ENCODE assay signal across 8 cellular contexts in the genomic region with DNA sequence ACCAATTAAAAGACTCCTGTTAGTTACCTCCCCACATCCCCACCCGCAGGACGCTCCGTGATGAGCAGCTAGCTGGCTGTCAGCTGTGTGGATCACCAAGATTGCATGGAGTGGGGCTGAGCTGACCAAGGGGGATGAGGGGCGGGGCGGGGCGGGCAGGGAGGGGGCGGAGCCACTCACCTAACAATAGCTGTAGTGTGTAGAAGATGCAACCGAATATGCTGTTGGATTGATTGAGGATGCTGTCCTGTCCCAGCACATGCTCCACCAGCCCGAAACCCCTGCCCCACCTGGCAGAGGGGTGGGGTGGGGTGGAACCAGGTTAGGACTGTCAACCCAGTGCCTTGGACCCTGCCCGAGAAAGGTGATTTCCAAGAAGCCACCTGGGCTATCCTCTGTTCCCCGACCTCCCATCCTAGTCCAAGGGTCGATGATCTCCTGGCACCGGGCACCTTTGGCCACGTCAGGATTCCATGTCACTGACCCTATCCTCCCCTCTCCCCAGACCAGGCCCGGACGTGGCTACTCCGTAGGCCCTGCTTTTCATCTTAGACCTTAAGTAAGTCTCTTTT. TPM values are rescaled to one million over a fixed set of nuclear protein-coding genes. Genes with fewer than 3 reads are reported as not detected.
DNase-seq lines count a peak whose midpoint lies in the region; ATAC-seq and TF ChIP-seq lines count a peak whose summit lies in the region.

No MANE protein-coding gene starts in this region.

- in situ Hi-C loops in HAP-1 (cut with MboI; ENCODE audit: low sequenced_read_pairs): no loop called here

- DNase-seq in AG09309 (ENCODE audit: low read depth) (no peak), HAP-1 (ENCODE audit: low spot score in 2 of 2) (peak; percentile 63 to 69), SK-N-DZ (ENCODE audit: low spot score) (peak; percentile 62), epidermal melanocyte (ENCODE audit: insufficient read length, low spot score) (peak; percentile 70), nucleus accumbens (lab: John Stamatoyannopoulos, UW) (peak in 47 of 56 donors; percentile 17 to 75 (median 52)), NCI-H1436 (lab: John Stamatoyannopoulos, UW) (no peak), T-helper 9 cell (no peak)

- H3K9me3 ChIP-seq in HAP-1: no peaks in the 10 kb centered on the region

- 0 out of 2 replicates have a peak, but pooled peaks cover 2% of the 10 kb centered on the region for H3K4me1 ChIP-seq in HAP-1

- no peaks in the 10 kb centered on the region for H3K27me3 ChIP-seq in HAP-1 (ENCODE audit: low read depth)

- ATAC-seq in HG02870 (IDR thresholded peaks at IDR 0.05; ENCODE audit: unreplicated experiment): no peak

- TF ChIP-seq CTCF in AG09309 (IDR thresholded peaks at IDR 0.05; ENCODE audit: control insufficient read depth, insufficient read depth, low read depth, low read length, missing control alignments): no peak

- H3K4me3 ChIP-seq in AG09309 (ENCODE audit: control insufficient read depth, low read depth, low read length) (peak overlapping the region; percentile 97), HAP-1 (peak overlapping the region; percentile 84)

- peaks cover 27% of the 10 kb centered on the region for H3K36me3 ChIP-seq in HAP-1 (replicated peaks)

RNA-seq across cellular contexts. Expression of a gene that starts 1.4 kb away (rescaled TPM):
- 152 and 159 TPM in 2 replicates for polyA plus RNA-seq in SK-N-DZ (2014; cell fraction: cytosol; rRNA removed)
- 119 and 126 TPM in 2 replicates for polyA plus RNA-seq in SK-N-DZ (2014; cell fraction: nucleus; rRNA removed)

RNA-seq across cellular contexts. Expression of a gene that starts 4.5 kb away (rescaled TPM):
- 2.0 and 4.6 TPM in 2 replicates for polyA plus RNA-seq in SK-N-DZ (2014; cell fraction: cytosol; rRNA removed)
- 51.5 and 64.1 TPM in 2 replicates for polyA plus RNA-seq in SK-N-DZ (2014; cell fraction: nucleus; rRNA removed)

RNA-seq across cellular contexts. Expression of a gene that starts 15.0 kb away (rescaled TPM):
- polyA plus RNA-seq in SK-N-DZ (2014; cell fraction: cytosol; rRNA removed): 24.8 and 28.5 TPM in 2 replicates
- 32.7 and 47.2 TPM in 2 replicates for polyA plus RNA-seq in SK-N-DZ (2014; cell fraction: nucleus; rRNA removed)

RNA-seq across cellular contexts. Expression of a gene that starts 19.0 kb away (rescaled TPM):
- 10.7 and 13.6 TPM in 2 replicates for polyA plus RNA-seq in SK-N-DZ (2014; cell fraction: cytosol; rRNA removed)
- polyA plus RNA-seq in SK-N-DZ (2014; cell fraction: nucleus; rRNA removed): 15.1 and 17.0 TPM in 2 replicates

RNA-seq across cellular contexts. Expression of a gene that starts 19.2 kb away (rescaled TPM):
- 13.9 and 16.2 TPM in 2 replicates for polyA plus RNA-seq in SK-N-DZ (2014; cell fraction: cytosol; rRNA removed)
- polyA plus RNA-seq in SK-N-DZ (2014; cell fraction: nucleus; rRNA removed): 11.0 and 13.4 TPM in 2 replicates

Comparison
In these comparisons a context has a peak if more than half of its experiments do, and no peak if none do; other contexts are left out.
1. DNase-seq: peak in HAP-1 (2 of 2), SK-N-DZ (single experiment), epidermal melanocyte (single experiment) and nucleus accumbens (47 of 56); none in AG09309 (single experiment), NCI-H1436 (single experiment) and T-helper 9 cell (single experiment).